Comparison of ENCODE assay signal across 15 cellular contexts in genomic region chr1:207634293-207634692, GRCh38. TPM values are rescaled to one million over a fixed set of nuclear protein-coding genes. Genes with fewer than 3 reads are reported as not detected.
"Had no signal": no experiment of that assay in that cellular context is flagged by ENCODE, and none has a peak within 500 bp of the region (broad histone marks: within the 10 kb centered on the region; RNA-seq: fewer than 3 reads in every experiment).

No MANE protein-coding gene starts in this region.

RNA-seq across cellular contexts. Expression of gene CR1L, which starts 10.6 kb away (rescaled TPM):
- total RNA-seq: left cardiac atrium; left ventricle myocardium superior; lung microvascular endothelial cell; mucosa of descending colon; myocyte; natural killer cell treated with Interleukin-12 subunit alpha and Interleukin-12 subunit beta and Interleukin-15 and Interleukin-18, amount 100 ng/mL, for 72 hours; neural crest cell; osteocyte; psoas muscle; sigmoid colon; temporal lobe; ureter had no signal
- polyA plus RNA-seq: keratinocyte; naive thymus-derived CD4-positive, alpha-beta T cell; small intestine had no signal
